Comparison of ENCODE assay signal across 10 cellular contexts in the genomic region with DNA sequence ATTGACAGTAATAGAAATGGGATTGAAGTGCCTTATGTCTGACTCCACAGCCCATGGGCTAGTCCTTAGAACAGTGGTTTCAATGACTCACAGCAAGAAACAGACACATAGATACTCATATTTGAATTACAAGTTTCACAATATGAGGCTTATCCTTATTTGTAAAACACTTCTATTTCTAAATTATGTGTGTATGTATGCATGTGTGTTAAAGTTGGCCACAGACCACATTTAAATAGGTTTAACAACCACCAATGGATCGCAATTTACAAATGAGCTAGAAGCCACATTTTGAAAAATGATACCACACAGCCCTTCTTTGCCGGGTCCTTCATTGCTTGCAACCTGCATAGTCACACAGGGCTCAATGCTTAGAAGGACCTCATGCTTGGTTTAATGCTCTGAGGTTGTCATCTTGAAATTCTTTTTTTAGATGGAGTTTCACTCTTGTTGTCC.
DNase-seq lines count a peak whose midpoint lies in the region; ATAC-seq and TF ChIP-seq lines count a peak whose summit lies in the region.
"Had no signal": no experiment of that assay in that cellular context is flagged by ENCODE, and none has a peak within 500 bp of the region (broad histone marks: within the 10 kb centered on the region; RNA-seq: fewer than 3 reads in every experiment).

No MANE protein-coding gene starts in this region.

- peak overlapping the region; percentile 19 for H3K4me3 Mint-ChIP-seq in activated CD8-positive, alpha-beta memory T cell treated with anti-CD3 and anti-CD28 coated beads, Interleukin-2, amount 10 ng/mL, durations not matched to agents 7 days and 5 days
- peak overlapping the region; percentile 10 for H3K4me3 Mint-ChIP-seq in stimulated activated effector memory CD8-positive, alpha-beta T cell treated with anti-CD3 and anti-CD28 coated beads, Interleukin-12 subunit alpha, Interleukin-12 subunit beta, amount 100 ng/mL, for 72 hours

- intact Hi-C loops in PC-3 (cut with micrococcal nuclease) = no loop called here
- intact Hi-C loops in ascending aorta (cut with DNase I) = no loop called here

- H3K27ac Mint-ChIP-seq in activated CD8-positive, alpha-beta memory T cell treated with anti-CD3 and anti-CD28 coated beads, Interleukin-2, amount 10 ng/mL, durations not matched to agents 7 days and 5 days = peak overlapping the region; percentile 88
- peak overlapping the region; percentile 60 for H3K27ac Mint-ChIP-seq in stimulated activated effector memory CD8-positive, alpha-beta T cell treated with anti-CD3 and anti-CD28 coated beads, Interleukin-12 subunit alpha, Interleukin-12 subunit beta, amount 100 ng/mL, for 72 hours

- no peaks in the 10 kb centered on the region for H3F3A ChIP-seq in PC-3 (ENCODE audit: low read length, unreplicated experiment)

- H3K27me3 ChIP-seq in PC-3 (ENCODE audit: low read length) (no peaks in the 10 kb centered on the region), ascending aorta (no peaks in the 10 kb centered on the region)
- H3K27me3 ChIP-seq: body of pancreas had no signal

- H3K27ac ChIP-seq in PC-3 (ENCODE audit: low read length) (no peak overlapping the region), ascending aorta (no peak overlapping the region)
- H3K27ac ChIP-seq: body of pancreas, SK-N-MC had no signal

- TF ChIP-seq CTCF in PC-3 (conservative IDR thresholded peaks at IDR 0.05; ENCODE audit: low read depth, low read length) = no peak
- no peak for TF ChIP-seq CTCF in ascending aorta (IDR thresholded peaks at IDR 0.05)

- H3K4me1 Mint-ChIP-seq in activated CD8-positive, alpha-beta memory T cell treated with anti-CD3 and anti-CD28 coated beads, Interleukin-2, amount 10 ng/mL, durations not matched to agents 7 days and 5 days = peaks cover 33% of the 10 kb centered on the region
- H3K4me1 Mint-ChIP-seq in stimulated activated effector memory CD8-positive, alpha-beta T cell treated with anti-CD3 and anti-CD28 coated beads, Interleukin-12 subunit alpha, Interleukin-12 subunit beta, amount 100 ng/mL, for 72 hours = peaks cover 28% of the 10 kb centered on the region

- no peak overlapping the region for H2AFZ ChIP-seq in PC-3 (ENCODE audit: low read length)

- H4K20me1 ChIP-seq in PC-3 (ENCODE audit: low read length) = no peaks in the 10 kb centered on the region

- ATAC-seq in activated CD8-positive, alpha-beta memory T cell treated with anti-CD3 and anti-CD28 coated beads, Interleukin-2, amount 10 ng/mL, durations not matched to agents 7 days and 5 days = peak; percentile 92
- ATAC-seq in HG02840 (IDR thresholded peaks at IDR 0.05; ENCODE audit: low FRiP score, unreplicated experiment) (peak; percentile 87), PC-3 (no peak)
- peak; percentile 98 for ATAC-seq in stimulated activated effector memory CD8-positive, alpha-beta T cell treated with anti-CD3 and anti-CD28 coated beads, Interleukin-12 subunit alpha, Interleukin-12 subunit beta, amount 100 ng/mL, for 72 hours
- ATAC-seq: body of pancreas had no signal

- H3K4me1 ChIP-seq in PC-3 (ENCODE audit: insufficient read depth, low read length) (no peaks in the 10 kb centered on the region), ascending aorta (no peaks in the 10 kb centered on the region)
- H3K4me1 ChIP-seq: body of pancreas had no signal

- POLR2A ChIA-PET in PC-3 (lab: Charles Lee; ENCODE audit: unreplicated experiment) = no interaction called here

- no peaks in the 10 kb centered on the region for H3K9me2 ChIP-seq in PC-3 (replicated peaks; ENCODE audit: low read length)

- peak; percentile 58 for DNase-seq in activated CD8-positive, alpha-beta memory T cell treated with anti-CD3 and anti-CD28 coated beads, Interleukin-2, amount 10 ng/mL, durations not matched to agents 7 days and 5 days
- DNase-seq in activated CD8-positive, alpha-beta memory T cell treated with anti-CD3 and anti-CD28 coated beads, Interleukin-2, amount 50 U/mL, for 4 hours = no peak
- DNase-seq in PC-3 = peak; percentile 4
- peak in 1 of 2 donors; percentile 9 for DNase-seq in stimulated activated effector memory CD8-positive, alpha-beta T cell treated with anti-CD3 and anti-CD28 coated beads, Interleukin-12 subunit alpha, Interleukin-12 subunit beta, amount 100 ng/mL, for 72 hours (ENCODE audit: low spot score in 2 of 2)
- DNase-seq in NCI-H226 = no peak
- no peak for DNase-seq in ascending aorta (ENCODE audit: low spot score in 2 of 2)
- DNase-seq in SKM-1 (lab: John Stamatoyannopoulos, UW; ENCODE audit: unreplicated experiment) = no peak
- DNase-seq: body of pancreas had no signal

- H3K36me3 ChIP-seq in PC-3 (ENCODE audit: low read depth, low read length) (no peaks in the 10 kb centered on the region), ascending aorta (no peaks in the 10 kb centered on the region)

- no peaks in the 10 kb centered on the region for H3K79me2 ChIP-seq in PC-3 (ENCODE audit: low read length)

- H3K4me2 ChIP-seq in PC-3 (ENCODE audit: low read length) = no peak overlapping the region

- H3K36me3 Mint-ChIP-seq in activated CD8-positive, alpha-beta memory T cell treated with anti-CD3 and anti-CD28 coated beads, Interleukin-2, amount 10 ng/mL, durations not matched to agents 7 days and 5 days = peaks cover 47% of the 10 kb centered on the region
- H3K36me3 Mint-ChIP-seq in stimulated activated effector memory CD8-positive, alpha-beta T cell treated with anti-CD3 and anti-CD28 coated beads, Interleukin-12 subunit alpha, Interleukin-12 subunit beta, amount 100 ng/mL, for 72 hours = no peaks in the 10 kb centered on the region

- no TSS peak for BruUV-seq in PC-3 (replicated peaks; lab: Mats Ljungman, UMichigan)

- CTCF ChIA-PET in activated CD8-positive, alpha-beta memory T cell treated with anti-CD3 and anti-CD28 coated beads, Interleukin-2, amount 10 ng/mL, durations not matched to agents 7 days and 5 days (lab: Charles Lee) = interaction anchor here (1.5 kb wide), 2 partner anchors 13 to 115 kb away, joined by 3 to 4 read pairs; no protein-coding TSS in a partner anchor
- CTCF ChIA-PET in PC-3 (lab: Charles Lee) = no interaction called here

- no peaks in the 10 kb centered on the region for H3K27me3 Mint-ChIP-seq in activated CD8-positive, alpha-beta memory T cell treated with anti-CD3 and anti-CD28 coated beads, Interleukin-2, amount 10 ng/mL, durations not matched to agents 7 days and 5 days

- no peak overlapping the region for H3K9ac ChIP-seq in PC-3 (ENCODE audit: low read length)

- no peak overlapping the region for H3K4me3 ChIP-seq in PC-3 (ENCODE audit: low read length)
- H3K4me3 ChIP-seq in ascending aorta = no peak overlapping the region
- H3K4me3 ChIP-seq: body of pancreas, SK-N-MC had no signal

- H3K9me3 Mint-ChIP-seq in activated CD8-positive, alpha-beta memory T cell treated with anti-CD3 and anti-CD28 coated beads, Interleukin-2, amount 10 ng/mL, durations not matched to agents 7 days and 5 days (ENCODE audit: low read depth) = peaks cover 15% of the 10 kb centered on the region
- peaks cover 15% of the 10 kb centered on the region for H3K9me3 Mint-ChIP-seq in stimulated activated effector memory CD8-positive, alpha-beta T cell treated with anti-CD3 and anti-CD28 coated beads, Interleukin-12 subunit alpha, Interleukin-12 subunit beta, amount 100 ng/mL, for 72 hours

- no peaks in the 10 kb centered on the region for H3K9me3 ChIP-seq in PC-3 (ENCODE audit: low read length)
- no peaks in the 10 kb centered on the region for H3K9me3 ChIP-seq in ascending aorta
- H3K9me3 ChIP-seq: body of pancreas had no signal

Comparison
In these comparisons a context has a peak if more than half of its experiments do, and no peak if none do; other contexts are left out.
1. DNase-seq: peak in activated CD8-positive, alpha-beta memory T cell treated with anti-CD3 and anti-CD28 coated beads, Interleukin-2, amount 10 ng/mL, durations not matched to agents 7 days and 5 days (single experiment) and PC-3 (single experiment); none in activated CD8-positive, alpha-beta memory T cell treated with anti-CD3 and anti-CD28 coated beads, Interleukin-2, amount 50 U/mL, for 4 hours (single experiment), NCI-H226 (single experiment), ascending aorta (0 of 2) and SKM-1 (single experiment).